Comparison of ENCODE assay signal across 27 cellular contexts in genomic region chr15:31260646-31261265, GRCh38.
DNase-seq lines count a peak whose midpoint lies in the region; ATAC-seq and TF ChIP-seq lines count a peak whose summit lies in the region.
"Had no signal": no experiment of that assay in that cellular context is flagged by ENCODE, and none has a peak within 500 bp of the region (broad histone marks: within the 10 kb centered on the region; RNA-seq: fewer than 3 reads in every experiment).

No MANE protein-coding gene starts in this region.

- H3K4me1 Mint-ChIP-seq in activated CD4-positive, alpha-beta memory T cell treated with anti-CD3 and anti-CD28 coated beads for 36 hours (ENCODE audit: low read depth) = peaks cover 51% of the 10 kb centered on the region
- H3K4me1 Mint-ChIP-seq in activated CD4-positive, alpha-beta memory T cell treated with anti-CD3 and anti-CD28 coated beads, Interleukin-2, amount 10 ng/mL, durations not matched to agents 7 days and 5 days = peaks cover 68% of the 10 kb centered on the region
- H3K4me1 Mint-ChIP-seq in naive thymus-derived CD8-positive, alpha-beta T cell = peaks cover 47 to 85% (median 78%) of the 10 kb centered on the region in 4 donors

- H3K36me3 ChIP-seq in KMS-11 (ENCODE audit: insufficient read depth) (no peaks in the 10 kb centered on the region), spleen (no peaks in the 10 kb centered on the region)
- H3K36me3 ChIP-seq: ascending aorta, left lung, SJCRH30 had no signal

- H3K27ac ChIP-seq in KMS-11 (peak overlapping the region; percentile 91; the same call in 1 of the 2 replicates), spleen (peak overlapping the region in 2 of 8 donors; percentile 96 to 98)
- H3K27ac ChIP-seq: ascending aorta, left lung, SJCRH30, testis had no signal

- no peaks in the 10 kb centered on the region for H3K9me3 Mint-ChIP-seq in activated CD4-positive, alpha-beta memory T cell treated with anti-CD3 and anti-CD28 coated beads for 36 hours
- H3K9me3 Mint-ChIP-seq in activated CD4-positive, alpha-beta memory T cell treated with anti-CD3 and anti-CD28 coated beads, Interleukin-2, amount 10 ng/mL, durations not matched to agents 7 days and 5 days = no peaks in the 10 kb centered on the region
- no peaks in the 10 kb centered on the region for H3K9me3 Mint-ChIP-seq in naive thymus-derived CD8-positive, alpha-beta T cell
- H3K9me3 Mint-ChIP-seq: activated CD4-positive, alpha-beta T cell treated with anti-CD3 and anti-CD28 coated beads, Interleukin-2, amount 10 ng/mL, durations not matched to agents 24 days and 14 days; nephron progenitor cell had no signal

- peak overlapping the region; percentile 4 for H3K27ac Mint-ChIP-seq in activated CD4-positive, alpha-beta memory T cell treated with anti-CD3 and anti-CD28 coated beads for 36 hours
- no peak overlapping the region for H3K27ac Mint-ChIP-seq in activated CD4-positive, alpha-beta memory T cell treated with anti-CD3 and anti-CD28 coated beads, Interleukin-2, amount 10 ng/mL, durations not matched to agents 7 days and 5 days
- H3K27ac Mint-ChIP-seq in naive thymus-derived CD8-positive, alpha-beta T cell = peak overlapping the region in 5 of 10 donors; percentile 33 to 97 (median 68)
- H3K27ac Mint-ChIP-seq: activated CD4-positive, alpha-beta T cell treated with anti-CD3 and anti-CD28 coated beads, Interleukin-2, amount 10 ng/mL, durations not matched to agents 24 days and 14 days; activated naive CD4-positive, alpha-beta T cell treated with anti-CD3 and anti-CD28 coated beads, Interleukin-2, amount 50 U/mL, for 72 hours; nephron progenitor cell had no signal

- TF ChIP-seq CTCF in KMS-11 (conservative IDR thresholded peaks at IDR 0.05; ENCODE audit: low read depth, low read length) (no peak), spleen (IDR thresholded peaks at IDR 0.05 in 8 of 11, conservative IDR thresholded peaks at IDR 0.05 in 3 of 11) (no peak)

- H3K27me3 ChIP-seq in KMS-11 (ENCODE audit: insufficient read depth, low read depth) (no peaks in the 10 kb centered on the region), spleen (replicated peaks in 1 of 7) (no peaks in the 10 kb centered on the region)
- H3K27me3 ChIP-seq: ascending aorta, left lung, SJCRH30, testis had no signal

- H3K4me2 ChIP-seq in KMS-11 = no peak overlapping the region; the same call in 1 of the 2 replicates

- H3K79me2 ChIP-seq in KMS-11 (ENCODE audit: insufficient read depth, low read depth) = no peaks in the 10 kb centered on the region

- H3K9me3 ChIP-seq in spleen = no peaks in the 10 kb centered on the region
- H3K9me3 ChIP-seq: ascending aorta, Caco-2, left lung, testis had no signal

- no peak for ATAC-seq in naive thymus-derived CD8-positive, alpha-beta T cell
- ATAC-seq: activated naive CD4-positive, alpha-beta T cell treated with anti-CD3 and anti-CD28 coated beads, Interleukin-2, amount 50 U/mL, for 72 hours; GM12878; left lung had no signal

- no peak overlapping the region for H3K9ac ChIP-seq in KMS-11

- no peaks in the 10 kb centered on the region for H4K20me1 ChIP-seq in KMS-11 (ENCODE audit: insufficient read depth)

- H3K4me3 Mint-ChIP-seq in activated CD4-positive, alpha-beta memory T cell treated with anti-CD3 and anti-CD28 coated beads for 36 hours = no peak overlapping the region
- H3K4me3 Mint-ChIP-seq in activated CD4-positive, alpha-beta memory T cell treated with anti-CD3 and anti-CD28 coated beads, Interleukin-2, amount 10 ng/mL, durations not matched to agents 7 days and 5 days = no peak overlapping the region
- H3K4me3 Mint-ChIP-seq in naive thymus-derived CD8-positive, alpha-beta T cell = no peak overlapping the region
- H3K4me3 Mint-ChIP-seq: activated CD4-positive, alpha-beta T cell treated with anti-CD3 and anti-CD28 coated beads, Interleukin-2, amount 10 ng/mL, durations not matched to agents 24 days and 14 days; nephron progenitor cell had no signal

- no peaks in the 10 kb centered on the region for H3K27me3 Mint-ChIP-seq in activated CD4-positive, alpha-beta memory T cell treated with anti-CD3 and anti-CD28 coated beads for 36 hours
- peaks cover 6% of the 10 kb centered on the region for H3K27me3 Mint-ChIP-seq in activated CD4-positive, alpha-beta memory T cell treated with anti-CD3 and anti-CD28 coated beads, Interleukin-2, amount 10 ng/mL, durations not matched to agents 7 days and 5 days
- no peaks in the 10 kb centered on the region for H3K27me3 Mint-ChIP-seq in naive thymus-derived CD8-positive, alpha-beta T cell
- H3K27me3 Mint-ChIP-seq: activated CD4-positive, alpha-beta T cell treated with anti-CD3 and anti-CD28 coated beads, Interleukin-2, amount 10 ng/mL, durations not matched to agents 24 days and 14 days had no signal

- H3K4me1 ChIP-seq in KMS-11 (ENCODE audit: low read depth, poor library complexity, severe bottlenecking) (peaks cover 100% of the 10 kb centered on the region), spleen (peaks cover 2 to 89% (median 57%) of the 10 kb centered on the region in 6 donors)
- H3K4me1 ChIP-seq: ascending aorta had no signal

- H3K36me3 Mint-ChIP-seq in activated CD4-positive, alpha-beta memory T cell treated with anti-CD3 and anti-CD28 coated beads for 36 hours = no peaks in the 10 kb centered on the region
- no peaks in the 10 kb centered on the region for H3K36me3 Mint-ChIP-seq in activated CD4-positive, alpha-beta memory T cell treated with anti-CD3 and anti-CD28 coated beads, Interleukin-2, amount 10 ng/mL, durations not matched to agents 7 days and 5 days (ENCODE audit: low read depth)
- H3K36me3 Mint-ChIP-seq in naive thymus-derived CD8-positive, alpha-beta T cell = no peaks in the 10 kb centered on the region
- H3K36me3 Mint-ChIP-seq: activated naive CD4-positive, alpha-beta T cell treated with anti-CD3 and anti-CD28 coated beads, Interleukin-2, amount 50 U/mL, for 72 hours had no signal

- no peak overlapping the region for H2AFZ ChIP-seq in KMS-11 (ENCODE audit: low read depth)

- intact Hi-C loops in activated CD4-positive, alpha-beta memory T cell treated with anti-CD3 and anti-CD28 coated beads for 36 hours (cut with micrococcal nuclease) = loop anchor here (5.0 kb wide), 2 partner anchors 42 to 227 kb away; no protein-coding TSS in a partner anchor
- intact Hi-C loops in spleen (cut with DNase I; ENCODE audit: low total_unique reads) = no loop called here

- POLR2A ChIA-PET in activated CD4-positive, alpha-beta memory T cell treated with anti-CD3 and anti-CD28 coated beads for 36 hours (lab: Charles Lee) = no interaction called here
- POLR2A ChIA-PET in activated CD4-positive, alpha-beta memory T cell treated with anti-CD3 and anti-CD28 coated beads, Interleukin-2, amount 10 ng/mL, durations not matched to agents 7 days and 5 days (lab: Charles Lee) = interaction anchor here (1.0 to 1.7 kb wide), 2 partner anchors 8 to 41 kb away, joined by 3 to 5 read pairs; no protein-coding TSS in a partner anchor
- POLR2A ChIA-PET in naive thymus-derived CD8-positive, alpha-beta T cell (lab: Charles Lee) = interaction anchor here (0.9 to 12.4 kb wide), 6 partner anchors 16 to 174 kb away, joined by 3 to 208 read pairs (median 4); partner anchors contain the start of gene KLF13

- no peak for TF ChIP-seq POLR2A in spleen (IDR thresholded peaks at IDR 0.05)

- H3K4me3 ChIP-seq in KMS-11 (IDR thresholded peaks at IDR 0.05; ENCODE audit: insufficient read depth, low read depth, low read length) = no peak overlapping the region
- no peak overlapping the region for H3K4me3 ChIP-seq in spleen
- H3K4me3 ChIP-seq: ascending aorta, GM12878, left lung, SJCRH30, testis had no signal

- CTCF ChIA-PET in activated CD4-positive, alpha-beta memory T cell treated with anti-CD3 and anti-CD28 coated beads for 36 hours (lab: Charles Lee) = interaction anchor here (1.5 to 1.7 kb wide), 2 partner anchors 60 to 228 kb away, joined by 3 to 5 read pairs; no protein-coding TSS in a partner anchor
- CTCF ChIA-PET in activated CD4-positive, alpha-beta memory T cell treated with anti-CD3 and anti-CD28 coated beads, Interleukin-2, amount 10 ng/mL, durations not matched to agents 7 days and 5 days (lab: Charles Lee) = interaction anchor here (1.3 kb wide), 1 partner anchor 19 kb away, joined by 4 read pairs; no protein-coding TSS in a partner anchor

- no peak for DNase-seq in activated CD4-positive, alpha-beta memory T cell treated with anti-CD3 and anti-CD28 coated beads for 36 hours
- no peak for DNase-seq in activated CD4-positive, alpha-beta memory T cell treated with anti-CD3 and anti-CD28 coated beads, Interleukin-2, amount 10 ng/mL, durations not matched to agents 7 days and 5 days
- DNase-seq in ecto neural progenitor cell (ENCODE audit: low spot score) (peak; percentile 19), spleen (peak; percentile 54), HPDE6-E6E7 (ENCODE audit: extremely low spot score) (no peak), NCI-H446 (lab: John Stamatoyannopoulos, UW) (no peak)
- no peak for DNase-seq in naive thymus-derived CD8-positive, alpha-beta T cell
- DNase-seq: 8988T; activated CD4-positive, alpha-beta T cell treated with anti-CD3 and anti-CD28 coated beads, Interleukin-2, amount 10 ng/mL, durations not matched to agents 24 days and 14 days; activated T-cell treated with anti-CD3 and anti-CD28 coated beads for 4 hours; AML-193; DMS79 treated with DMSO at 0.1 percent for 48 hours; effector CD4-positive, alpha-beta T cell; NCI-H1092; NCI-H1930; NCI-H2227 treated with DMSO at 0.1 percent for 48 hours; NCI-H774; nephron progenitor cell; T-helper 1 cell; testis had no signal

- 87 to 97% (median 96%) methylated on average over 11 of the region's 11 CpGs for WGBS in spleen, 5 donors

Comparison
In these comparisons a context has a peak if more than half of its experiments do, and no peak if none do; other contexts are left out.
1. DNase-seq: peak in ecto neural progenitor cell (single experiment) and spleen (single experiment); none in activated CD4-positive, alpha-beta memory T cell treated with anti-CD3 and anti-CD28 coated beads for 36 hours (single experiment), activated CD4-positive, alpha-beta memory T cell treated with anti-CD3 and anti-CD28 coated beads, Interleukin-2, amount 10 ng/mL, durations not matched to agents 7 days and 5 days (single experiment), naive thymus-derived CD8-positive, alpha-beta T cell (0 of 10), HPDE6-E6E7 (single experiment) and NCI-H446 (0 of 2).